In the genomic region with DNA sequence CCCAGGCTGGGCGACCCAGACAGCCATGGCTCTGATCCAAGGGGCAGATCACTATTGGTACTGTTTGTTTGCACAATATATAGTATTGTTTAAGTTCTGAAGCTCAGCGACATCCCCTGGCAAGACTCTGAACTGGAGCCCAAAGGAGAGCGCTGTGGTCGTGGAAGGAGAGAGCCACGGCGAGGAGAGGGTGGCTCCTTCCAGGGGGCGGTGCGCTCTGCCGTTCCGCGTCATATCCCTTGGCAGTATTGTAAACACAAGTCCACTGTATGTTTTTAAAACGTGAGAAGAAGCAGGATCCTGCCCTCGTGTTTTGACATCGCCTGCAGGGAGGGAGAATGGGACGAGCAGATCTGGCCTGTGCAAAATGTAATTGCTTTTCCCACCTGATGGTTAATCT, we compare ENCODE assay signal across 30 cellular contexts.
DNase-seq lines count a peak whose midpoint lies in the region; TF ChIP-seq lines count a peak whose summit lies in the region.
"Had no signal": no experiment of that assay in that cellular context is flagged by ENCODE, and none has a peak within 500 bp of the region (broad histone marks: within the 10 kb centered on the region; RNA-seq: fewer than 3 reads in every experiment).

No MANE protein-coding gene starts in this region.

- H2BK120ac ChIP-seq in mesenchymal stem cell (ENCODE audit: low read depth, low read length) = no peak overlapping the region

- no peak overlapping the region for H2BK5ac ChIP-seq in mesenchymal stem cell (ENCODE audit: low read depth, low read length, poor library complexity, severe bottlenecking)

- H4K91ac ChIP-seq in mesenchymal stem cell (ENCODE audit: low read length) = peak overlapping the region; percentile 19

- H3K27ac ChIP-seq in mesenchymal stem cell (ENCODE audit: low read length, poor library complexity, severe bottlenecking) = no peak overlapping the region
- H3K27ac ChIP-seq: body of pancreas, GM23248, heart right ventricle, HL-60, psoas muscle, SJSA1, upper lobe of right lung had no signal

- no peak overlapping the region for H3K14ac ChIP-seq in mesenchymal stem cell (ENCODE audit: low read length in 2 of 2)

- H3K9me3 ChIP-seq in mesenchymal stem cell (ENCODE audit: control insufficient read depth, low read length) = peaks cover 30% of the 10 kb centered on the region
- H3K9me3 ChIP-seq: body of pancreas, psoas muscle had no signal

- H2AFZ ChIP-seq in mesenchymal stem cell (ENCODE audit: low read depth, low read length) = no peak overlapping the region
- H2AFZ ChIP-seq: GM23248 had no signal

- no peak overlapping the region for H3K9ac ChIP-seq in mesenchymal stem cell (ENCODE audit: low read length)
- H3K9ac ChIP-seq: GM23248 had no signal

- H3K4me1 Mint-ChIP-seq in immature natural killer cell = no peaks in the 10 kb centered on the region
- H3K4me1 Mint-ChIP-seq: CD4-positive, CD25-positive, alpha-beta regulatory T cell had no signal

- DNase-seq in NCI-H69 (lab: John Stamatoyannopoulos, UW) = peak; percentile 86
- DNase-seq in epithelial cell of proximal tubule (ENCODE audit: low read depth) = no peak
- no peak for DNase-seq in mesenchymal stem cell
- DNase-seq in stromal cell of bone marrow (ENCODE audit: low read depth) = peak; percentile 13
- no peak for DNase-seq in AG08395 (ENCODE audit: low spot score)
- no peak for DNase-seq in immature natural killer cell
- no peak for DNase-seq in glomerular visceral epithelial cell (ENCODE audit: extremely low spot score)
- DNase-seq: activated CD4-positive, alpha-beta T cell treated with anti-CD3 and anti-CD28 coated beads, Interleukin-2, amount 50 U/mL, for 48 hours; activated naive CD4-positive, alpha-beta T cell treated with Interleukin-2 at 50 U/mL for 16 hours; CD4-positive, CD25-positive, alpha-beta regulatory T cell; EL; foreskin fibroblast; GM23248; heart right ventricle; HFFc6; mesendoderm; MV-4-11; naive B cell; NCI-H187 treated with DMSO at 0.1 percent for 48 hours; NCI-H526; psoas muscle; small intestine; stimulated activated CD4-positive, alpha-beta T cell treated with anti-CD3 and anti-CD28 coated beads, Interleukin-1b, Interleukin-23, amount 100 ng/mL, for 48 hours; stimulated activated CD8-positive, alpha-beta memory T cell treated with anti-CD3 and anti-CD28 coated beads, Interleukin-4, amount 100 ng/mL, for 48 hours; T-helper 1 cell; upper lobe of right lung had no signal

- no peak overlapping the region for H2BK15ac ChIP-seq in mesenchymal stem cell (ENCODE audit: low read depth, poor library complexity, severe bottlenecking)

- peaks cover 0 to 1% (median 0%) of the 10 kb centered on the region in 3 donors for H3K27me3 Mint-ChIP-seq in immature natural killer cell (ENCODE audit: low read depth in 3 of 3)
- H3K27me3 Mint-ChIP-seq: CD4-positive, CD25-positive, alpha-beta regulatory T cell; naive B cell had no signal

- H3K4me1 ChIP-seq in mesenchymal stem cell (ENCODE audit: control insufficient read depth, insufficient read depth, low read depth, low read length) = no peaks in the 10 kb centered on the region
- H3K4me1 ChIP-seq: body of pancreas, heart right ventricle, psoas muscle, SJSA1, upper lobe of right lung had no signal

- H3K27me3 ChIP-seq in mesenchymal stem cell (ENCODE audit: control insufficient read depth in 1 of 2, insufficient read depth in 1 of 2, low read length in 2 of 2) = no peaks in the 10 kb centered on the region
- H3K27me3 ChIP-seq: body of pancreas, heart right ventricle, SJSA1, upper lobe of right lung had no signal

- H2BK12ac ChIP-seq in mesenchymal stem cell (ENCODE audit: low read length in 2 of 2) = no peak overlapping the region

- H3K4me3 ChIP-seq in epithelial cell of proximal tubule (ENCODE audit: low read depth, low read length) (peak overlapping the region; percentile 48), mesenchymal stem cell (ENCODE audit: insufficient read depth in 1 of 2, low read depth in 1 of 2, low read length in 2 of 2) (no peak overlapping the region)
- H3K4me3 ChIP-seq: body of pancreas, GM12878, GM23248, heart right ventricle, psoas muscle, SJSA1, upper lobe of right lung had no signal

- 91% methylated on average over 15 of the region's 15 CpGs for WGBS in mesenchymal stem cell

- no peak overlapping the region for H3K23ac ChIP-seq in mesenchymal stem cell (ENCODE audit: low read length in 2 of 2)

- TF ChIP-seq CTCF in epithelial cell of proximal tubule (conservative IDR thresholded peaks at IDR 0.05; ENCODE audit: low read depth, low read length) = peak; percentile 31

- H3K4ac ChIP-seq in mesenchymal stem cell (ENCODE audit: low read depth in 1 of 2, low read length in 2 of 2) = no peak overlapping the region

- no peaks in the 10 kb centered on the region for H3K36me3 ChIP-seq in mesenchymal stem cell (ENCODE audit: control insufficient read depth in 1 of 2, insufficient read depth in 2 of 2, low read depth in 1 of 2, low read length in 2 of 2)
- H3K36me3 ChIP-seq: heart right ventricle, SJSA1, upper lobe of right lung had no signal

- no peak overlapping the region for H3K4me3 Mint-ChIP-seq in immature natural killer cell
- H3K4me3 Mint-ChIP-seq: CD4-positive, CD25-positive, alpha-beta regulatory T cell; HFFc6; naive B cell had no signal

- no peak overlapping the region for H3K27ac Mint-ChIP-seq in immature natural killer cell
- H3K27ac Mint-ChIP-seq: CD4-positive, CD25-positive, alpha-beta regulatory T cell; HFFc6; naive B cell had no signal

- H4K8ac ChIP-seq in mesenchymal stem cell (ENCODE audit: low read length) = no peak overlapping the region

- peaks cover 21 to 60% (median 38%) of the 10 kb centered on the region in 6 donors for H3K9me3 Mint-ChIP-seq in immature natural killer cell

- H2AK5ac ChIP-seq in mesenchymal stem cell (ENCODE audit: low read length, severe bottlenecking) = no peak overlapping the region

- H3K18ac ChIP-seq in mesenchymal stem cell (ENCODE audit: low read depth in 1 of 2, low read length in 2 of 2) = no peak overlapping the region

- no peaks in the 10 kb centered on the region for H3K79me1 ChIP-seq in mesenchymal stem cell (replicated peaks; ENCODE audit: low read length, poor library complexity, severe bottlenecking)

- peaks cover 29 to 33% (median 29%) of the 10 kb centered on the region in 3 donors for H3K36me3 Mint-ChIP-seq in immature natural killer cell

- no peak overlapping the region for H3K4me2 ChIP-seq in mesenchymal stem cell (ENCODE audit: low read length, poor library complexity, severe bottlenecking)

Comparison
In these comparisons a context has a peak if more than half of its experiments do, and no peak if none do; other contexts are left out.
1. DNase-seq: peak in NCI-H69 (single experiment) and stromal cell of bone marrow (single experiment); none in epithelial cell of proximal tubule (single experiment), mesenchymal stem cell (single experiment), AG08395 (single experiment), immature natural killer cell (0 of 3) and glomerular visceral epithelial cell (single experiment).